In the genomic region with DNA sequence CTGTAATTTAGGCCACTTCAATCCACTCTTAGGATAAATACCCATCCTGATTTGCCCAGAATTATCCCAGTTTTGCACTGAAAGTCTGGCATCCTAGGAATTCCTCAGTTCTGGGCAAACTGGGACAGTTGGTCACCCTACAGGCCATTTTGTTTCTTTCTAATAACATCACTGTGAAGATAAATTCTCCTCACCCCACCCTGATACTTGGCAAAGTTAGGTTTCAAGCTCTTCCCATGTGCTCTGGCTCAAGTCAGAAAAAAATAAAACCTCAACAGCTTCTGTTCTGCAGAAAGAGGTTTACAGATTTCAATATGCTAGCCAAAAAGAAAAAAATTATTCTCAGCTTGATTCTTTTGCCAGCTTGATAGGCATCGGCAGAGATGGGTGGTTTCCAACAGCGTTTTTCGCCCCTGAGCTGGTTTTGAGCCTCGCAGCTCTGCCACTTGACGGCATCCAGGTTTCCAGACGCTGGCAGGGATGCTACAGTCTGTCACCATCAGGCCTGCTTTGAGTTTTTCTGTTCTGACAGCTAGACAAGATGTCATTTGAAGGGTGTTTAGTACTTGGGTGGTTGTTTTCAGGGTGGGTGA, we compare ENCODE assay signal across 14 cellular contexts.
"Had no signal": no experiment of that assay in that cellular context is flagged by ENCODE, and none has a peak within 500 bp of the region (broad histone marks: within the 10 kb centered on the region; RNA-seq: fewer than 3 reads in every experiment).

No MANE protein-coding gene starts in this region.

- H3K27me3 ChIP-seq: upper lobe of right lung had no signal

- H3K4me3 ChIP-seq: lower lobe of right lung, upper lobe of right lung had no signal

- ATAC-seq: activated CD4-positive, alpha-beta T cell treated with anti-CD3 and anti-CD28 coated beads for 36 hours; naive thymus-derived CD4-positive, alpha-beta T cell had no signal

- H3K9me3 ChIP-seq: lower lobe of right lung, upper lobe of right lung had no signal

- DNase-seq: activated CD4-positive, alpha-beta memory T cell treated with anti-CD3 and anti-CD28 coated beads, Interleukin-2, amount 10 ng/mL, durations not matched to agents 7 days and 5 days; activated CD4-positive, alpha-beta T cell treated with anti-CD3 and anti-CD28 coated beads for 36 hours; activated gamma-delta T cell; activated T-cell treated with anti-CD3 and anti-CD28 coated beads, Interleukin-2, amount 50 U/mL, for 48 hours; cortex of kidney; effector memory CD4-positive, alpha-beta T cell; hypothalamus; lower lobe of right lung; naive thymus-derived CD4-positive, alpha-beta T cell; stimulated activated CD4-positive, alpha-beta T cell treated with anti-CD3 and anti-CD28 coated beads, Interleukin-2, amount 100 ng/mL, for 24 hours; stimulated activated naive B cell treated with anti-CD40 and anti-IgM and Interleukin-4, amounts not matched to agents 10 μg/mL and 1 μg/mL and 100 μg/mL, for 72 hours; T-helper 9 cell; upper lobe of right lung; WERI-Rb-1 had no signal

- H3K36me3 ChIP-seq: lower lobe of right lung, upper lobe of right lung, WERI-Rb-1 had no signal

- H3K4me1 ChIP-seq: lower lobe of right lung, upper lobe of right lung had no signal

- H3K27ac ChIP-seq: lower lobe of right lung, upper lobe of right lung, WERI-Rb-1 had no signal
